In genomic region chr5:132096904-132097303, GRCh38 we compare ENCODE assay signal across 20 cellular contexts. TPM values are rescaled to one million over a fixed set of nuclear protein-coding genes. Genes with fewer than 3 reads are reported as not detected.
DNase-seq lines count a peak whose midpoint lies in the region.
"Had no signal": no experiment of that assay in that cellular context is flagged by ENCODE, and none has a peak within 500 bp of the region (broad histone marks: within the 10 kb centered on the region; RNA-seq: fewer than 3 reads in every experiment).

No MANE protein-coding gene starts in this region.

- no peaks in the 10 kb centered on the region for H3K27me3 Mint-ChIP-seq in T-helper 1 cell treated with Interleukin-12 subunit alpha and Interleukin-12 subunit beta and Interleukin-4 antibody, amounts not matched to agents 30 μg/mL and 1 μg/mL, for 36 hours (ENCODE audit: low read depth)
- no peaks in the 10 kb centered on the region for H3K27me3 Mint-ChIP-seq in activated naive CD8-positive, alpha-beta T cell
- H3K27me3 Mint-ChIP-seq in activated naive CD8-positive, alpha-beta T cell treated with anti-CD3 and anti-CD28 coated beads for 36 hours: no peaks in the 10 kb centered on the region

- no peaks in the 10 kb centered on the region for H3K9me3 Mint-ChIP-seq in T-helper 1 cell treated with Interleukin-12 subunit alpha and Interleukin-12 subunit beta and Interleukin-4 antibody, amounts not matched to agents 30 μg/mL and 1 μg/mL, for 36 hours
- H3K9me3 Mint-ChIP-seq in activated naive CD8-positive, alpha-beta T cell (ENCODE audit: low read depth): no peaks in the 10 kb centered on the region
- no peaks in the 10 kb centered on the region for H3K9me3 Mint-ChIP-seq in activated naive CD8-positive, alpha-beta T cell treated with anti-CD3 and anti-CD28 coated beads for 36 hours

- H3K27ac Mint-ChIP-seq in T-helper 1 cell treated with Interleukin-12 subunit alpha and Interleukin-12 subunit beta and Interleukin-4 antibody, amounts not matched to agents 30 μg/mL and 1 μg/mL, for 36 hours: peak overlapping the region; percentile 75
- peak overlapping the region; percentile 41 for H3K27ac Mint-ChIP-seq in activated naive CD8-positive, alpha-beta T cell
- H3K27ac Mint-ChIP-seq in activated naive CD8-positive, alpha-beta T cell treated with anti-CD3 and anti-CD28 coated beads for 36 hours: no peak overlapping the region
- H3K27ac Mint-ChIP-seq: CD14-positive monocyte had no signal

- H3K4me3 Mint-ChIP-seq in T-helper 1 cell treated with Interleukin-12 subunit alpha and Interleukin-12 subunit beta and Interleukin-4 antibody, amounts not matched to agents 30 μg/mL and 1 μg/mL, for 36 hours: no peak overlapping the region
- H3K4me3 Mint-ChIP-seq in activated naive CD8-positive, alpha-beta T cell: no peak overlapping the region
- no peak overlapping the region for H3K4me3 Mint-ChIP-seq in activated naive CD8-positive, alpha-beta T cell treated with anti-CD3 and anti-CD28 coated beads for 36 hours
- H3K4me3 Mint-ChIP-seq: CD14-positive monocyte had no signal

- H3K36me3 Mint-ChIP-seq in T-helper 1 cell treated with Interleukin-12 subunit alpha and Interleukin-12 subunit beta and Interleukin-4 antibody, amounts not matched to agents 30 μg/mL and 1 μg/mL, for 36 hours (ENCODE audit: low read depth): peaks cover 23% of the 10 kb centered on the region
- no peaks in the 10 kb centered on the region for H3K36me3 Mint-ChIP-seq in activated naive CD8-positive, alpha-beta T cell
- H3K36me3 Mint-ChIP-seq in activated naive CD8-positive, alpha-beta T cell treated with anti-CD3 and anti-CD28 coated beads for 36 hours: peaks cover 12% of the 10 kb centered on the region

- DNase-seq in T-helper 1 cell: no peak
- DNase-seq in activated naive CD8-positive, alpha-beta T cell treated with anti-CD3 and anti-CD28 coated beads for 36 hours: no peak
- DNase-seq in kidney tubule cell (ENCODE audit: low spot score): peak; percentile 1
- DNase-seq in effector CD4-positive, alpha-beta T cell: no peak
- DNase-seq in activated gamma-delta T cell treated with Interleukin-2 at 50 U/mL for 16 hours: no peak
- no peak for DNase-seq in stimulated activated CD4-positive, alpha-beta T cell treated with anti-CD3 and anti-CD28 coated beads, Interleukin-4, amount 100 ng/mL, for 4 hours
- DNase-seq: AML-193; DMS 273 treated with DMSO at 0.1 percent for 48 hours; DND-41; KBM-7; NCI-H1105; NCI-H2081; NCI-H2171 treated with DMSO at 0.1 percent for 48 hours; NK-92 treated with Interleukin-12 subunit alpha and Interleukin-12 subunit beta, amount 100 ng/mL, for 24 hours had no signal

- peaks cover 67% of the 10 kb centered on the region for H3K4me1 Mint-ChIP-seq in T-helper 1 cell treated with Interleukin-12 subunit alpha and Interleukin-12 subunit beta and Interleukin-4 antibody, amounts not matched to agents 30 μg/mL and 1 μg/mL, for 36 hours (ENCODE audit: low read depth)
- peaks cover 49% of the 10 kb centered on the region for H3K4me1 Mint-ChIP-seq in activated naive CD8-positive, alpha-beta T cell (ENCODE audit: low read depth)
- peaks cover 67% of the 10 kb centered on the region for H3K4me1 Mint-ChIP-seq in activated naive CD8-positive, alpha-beta T cell treated with anti-CD3 and anti-CD28 coated beads for 36 hours

RNA-seq across cellular contexts. Expression of gene CSF2, which starts 23.3 kb away (rescaled TPM):
- 100 to 1,000 TPM; 103 to 107 TPM for total RNA-seq in activated naive CD8-positive, alpha-beta T cell treated with anti-CD3 and anti-CD28 coated beads for 36 hours
- total RNA-seq: G401, H1, NCI-H460 had no signal

RNA-seq across cellular contexts. Expression of gene IL3, which starts 36.4 kb away (rescaled TPM):
- under 1 TPM; 0.20 to 0.49 TPM for total RNA-seq in activated naive CD8-positive, alpha-beta T cell treated with anti-CD3 and anti-CD28 coated beads for 36 hours
- total RNA-seq: G401, H1, NCI-H460 had no signal
